Comparison of ENCODE assay signal across 26 cellular contexts in genomic region chr6:138309695-138310094, GRCh38.
"Had no signal": no experiment of that assay in that cellular context is flagged by ENCODE, and none has a peak within 500 bp of the region (broad histone marks: within the 10 kb centered on the region; RNA-seq: fewer than 3 reads in every experiment).

No MANE protein-coding gene starts in this region.

- H3K4me2 ChIP-seq: hepatocyte had no signal

- H3K36me3 ChIP-seq: neutrophil, right atrium auricular region, spleen, uterus had no signal

- H2AFZ ChIP-seq: hepatocyte had no signal

- H3K27me3 ChIP-seq: hepatocyte, neutrophil, pancreas, right atrium auricular region, spleen, testis, uterus had no signal

- H3K9me3 ChIP-seq: neutrophil, pancreas, psoas muscle, right atrium auricular region, spleen, testis, uterus had no signal

- H3K4me1 ChIP-seq: pancreas, psoas muscle, spleen, testis, uterus had no signal

- H3K27ac ChIP-seq: hepatocyte, neutrophil, pancreas, psoas muscle, right atrium auricular region, spleen, testis, uterus had no signal

- H3K79me2 ChIP-seq: hepatocyte had no signal

- H3K4me3 ChIP-seq: hepatocyte, pancreas, psoas muscle, right atrium auricular region, spleen, testis, uterus had no signal

- DNase-seq: activated CD4-positive, alpha-beta memory T cell treated with anti-CD3 and anti-CD28 coated beads, Interleukin-2, amount 10 ng/mL, durations not matched to agents 7 days and 5 days; activated CD4-positive, alpha-beta T cell treated with anti-CD3 and anti-CD28 coated beads for 4 hours; activated CD4-positive, CD25-positive, alpha-beta regulatory T cell; activated effector memory CD4-positive, alpha-beta T cell treated with anti-CD3 and anti-CD28 coated beads, Interleukin-2, amount 50 U/mL, for 16 hours; activated naive CD4-positive, alpha-beta T cell treated with anti-CD3 and anti-CD28 coated beads, Interleukin-2, amount 10 ng/mL, durations not matched to agents 7 days and 5 days; amygdala; cerebellar nuclear complex; cortex of kidney; erythroblast; glutamatergic neuron; immature natural killer cell; kidney glomerular epithelial cell; left ventricle myocardium superior; midbrain; pancreas; psoas muscle; spleen; stimulated activated CD4-positive, alpha-beta T cell treated with anti-CD3 and anti-CD28 coated beads, Interleukin-4, amount 100 ng/mL, for 1 hour; stimulated activated naive CD4-positive, alpha-beta T cell; T-helper 9 cell; testis; trophoblast cell; uterus had no signal

- ATAC-seq: left ventricle myocardium superior, psoas muscle had no signal
